16 cellular contexts compared by ENCODE assay signal in the genomic region with DNA sequence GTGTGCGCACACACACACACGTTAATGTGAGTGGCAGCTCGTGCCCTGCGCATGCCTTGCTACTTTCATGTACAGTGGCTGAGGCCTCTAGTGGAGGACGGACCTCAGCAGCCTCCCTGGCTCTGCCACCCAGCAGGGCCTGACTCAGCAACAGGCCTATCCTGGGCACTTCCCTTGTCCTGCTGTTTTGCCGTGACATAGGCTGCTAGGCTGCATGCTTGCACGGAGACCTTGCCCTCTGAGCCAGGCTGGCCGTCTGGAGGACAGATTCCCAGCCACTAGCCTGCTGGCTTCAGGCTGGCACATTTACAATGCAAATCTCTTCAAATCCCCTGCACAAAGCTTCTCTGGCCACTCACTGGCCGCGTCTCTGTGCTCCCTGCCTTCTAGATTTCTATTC. TPM values are rescaled to one million over a fixed set of nuclear protein-coding genes. Genes with fewer than 3 reads are reported as not detected.
A peak's percentile ranks its signal among the peaks of the same experiment; 100 is the strongest.
DNase-seq lines count a peak whose midpoint lies in the region; ATAC-seq and TF ChIP-seq lines count a peak whose summit lies in the region.
"Had no signal": no experiment of that assay in that cellular context is flagged by ENCODE, and none has a peak within 500 bp of the region (broad histone marks: within the 10 kb centered on the region; RNA-seq: fewer than 3 reads in every experiment).

No MANE protein-coding gene starts in this region.

- no peak overlapping the region for H3K9ac ChIP-seq in trophoblast cell (ENCODE audit: low read length)

- H4K12ac ChIP-seq in trophoblast cell (ENCODE audit: low read depth, low read length) = no peak overlapping the region

- no peak overlapping the region for H3K14ac ChIP-seq in trophoblast cell (ENCODE audit: low read length)

- no peak overlapping the region for H4K91ac ChIP-seq in trophoblast cell (ENCODE audit: low read depth, low read length)

- H3K18ac ChIP-seq in trophoblast cell (ENCODE audit: low read length) = no peak overlapping the region

- no peak overlapping the region for H2AFZ ChIP-seq in trophoblast cell (ENCODE audit: insufficient read depth, low read length, poor library complexity)

- WGBS in trophoblast cell (ENCODE audit: extremely low coverage, insufficient coverage, insufficient read length) = no CpG with 5 or more reads among the region's 10 CpGs
- WGBS in testis, 2 donors = 84 to 88% methylated on average over 6 to 10 of the region's 10 CpGs

- H3K4me1 Mint-ChIP-seq in T-helper 1 cell treated with Interleukin-12 subunit alpha and Interleukin-12 subunit beta and Interleukin-4 antibody, amounts not matched to agents 30 μg/mL and 1 μg/mL, for 36 hours (ENCODE audit: low read depth) = peaks cover 33% of the 10 kb centered on the region
- peaks cover 4% of the 10 kb centered on the region for H3K4me1 Mint-ChIP-seq in nephron progenitor cell

- H3K27ac Mint-ChIP-seq in T-helper 1 cell treated with Interleukin-12 subunit alpha and Interleukin-12 subunit beta and Interleukin-4 antibody, amounts not matched to agents 30 μg/mL and 1 μg/mL, for 36 hours = no peak overlapping the region
- peak overlapping the region; percentile 9 for H3K27ac Mint-ChIP-seq in nephron progenitor cell
- H3K27ac Mint-ChIP-seq: activated B cell treated with CpG ODN at 0.5 μM for 24 hours; dendritic cell treated with granulocyte-macrophage colony-stimulating factor and Interleukin-4, amounts not matched to agents 40 ng/mL and 50 ng/mL, for 4 days had no signal

- H3K79me2 ChIP-seq in trophoblast cell (ENCODE audit: control insufficient read depth, insufficient read depth, low read length, poor library complexity) = no peaks in the 10 kb centered on the region

- peak overlapping the region; percentile 18 for H3K4me3 Mint-ChIP-seq in T-helper 1 cell treated with Interleukin-12 subunit alpha and Interleukin-12 subunit beta and Interleukin-4 antibody, amounts not matched to agents 30 μg/mL and 1 μg/mL, for 36 hours
- no peak overlapping the region for H3K4me3 Mint-ChIP-seq in nephron progenitor cell
- H3K4me3 Mint-ChIP-seq: activated B cell treated with CpG ODN at 0.5 μM for 24 hours; dendritic cell treated with granulocyte-macrophage colony-stimulating factor and Interleukin-4, amounts not matched to agents 40 ng/mL and 50 ng/mL, for 4 days had no signal

- H2BK12ac ChIP-seq in trophoblast cell (ENCODE audit: low read length) = no peak overlapping the region

- H3K4me1 ChIP-seq in effector memory CD4-positive, alpha-beta T cell (ENCODE audit: control insufficient read depth, insufficient read depth, low read length, poor library complexity, severe bottlenecking) = peaks cover 29% of the 10 kb centered on the region
- H3K4me1 ChIP-seq in trophoblast cell (ENCODE audit: control insufficient read depth in 1 of 2, insufficient read depth in 2 of 2, low read length in 2 of 2) = no peaks in the 10 kb centered on the region
- H3K4me1 ChIP-seq in testis = peaks cover 2% of the 10 kb centered on the region
- H3K4me1 ChIP-seq: ascending aorta had no signal

- peak overlapping the region; percentile 6 for H3K27ac ChIP-seq in effector memory CD4-positive, alpha-beta T cell (ENCODE audit: insufficient read depth, low read length, poor library complexity, severe bottlenecking)
- H3K27ac ChIP-seq in trophoblast cell (ENCODE audit: low read depth, low read length) (no peak overlapping the region), testis (no peak overlapping the region)
- H3K27ac ChIP-seq: ascending aorta had no signal

- intact Hi-C loops in testis (cut with DNase I; ENCODE audit: low total_unique reads) = no loop called here

- no peaks in the 10 kb centered on the region for H3K27me3 ChIP-seq in effector memory CD4-positive, alpha-beta T cell (replicated peaks; ENCODE audit: control insufficient read depth, insufficient read depth, low read length, poor library complexity, severe bottlenecking)
- H3K27me3 ChIP-seq in trophoblast cell (ENCODE audit: insufficient read depth, low read length) (no peaks in the 10 kb centered on the region), testis (no peaks in the 10 kb centered on the region)
- H3K27me3 ChIP-seq: ascending aorta had no signal

- no peak for TF ChIP-seq POLR2A in testis (IDR thresholded peaks at IDR 0.05)

- H3K4me3 ChIP-seq in effector memory CD4-positive, alpha-beta T cell (ENCODE audit: insufficient read depth, low read depth, low read length, poor library complexity, severe bottlenecking) = no peak overlapping the region
- H3K4me3 ChIP-seq in trophoblast cell (ENCODE audit: low read depth, low read length) (no peak overlapping the region), testis (no peak overlapping the region)
- H3K4me3 ChIP-seq: ascending aorta had no signal

- TF ChIP-seq CTCF in nephron progenitor cell (IDR thresholded peaks at IDR 0.05) (no peak), testis (IDR thresholded peaks at IDR 0.05) (no peak)

- H3K79me1 ChIP-seq in trophoblast cell (ENCODE audit: low read length) = no peaks in the 10 kb centered on the region

- no peaks in the 10 kb centered on the region for H3K9me3 ChIP-seq in effector memory CD4-positive, alpha-beta T cell (ENCODE audit: control insufficient read depth, low read length)
- H3K9me3 ChIP-seq in trophoblast cell (ENCODE audit: insufficient read depth, low read depth, low read length) (no peaks in the 10 kb centered on the region), testis (no peaks in the 10 kb centered on the region)
- H3K9me3 ChIP-seq: ascending aorta had no signal

- no peak overlapping the region for H4K8ac ChIP-seq in trophoblast cell (ENCODE audit: low read depth, low read length)

- H3K9me3 Mint-ChIP-seq in T-helper 1 cell treated with Interleukin-12 subunit alpha and Interleukin-12 subunit beta and Interleukin-4 antibody, amounts not matched to agents 30 μg/mL and 1 μg/mL, for 36 hours = no peaks in the 10 kb centered on the region
- no peaks in the 10 kb centered on the region for H3K9me3 Mint-ChIP-seq in nephron progenitor cell
- H3K9me3 Mint-ChIP-seq: activated B cell treated with CpG ODN at 0.5 μM for 24 hours; dendritic cell treated with granulocyte-macrophage colony-stimulating factor and Interleukin-4, amounts not matched to agents 40 ng/mL and 50 ng/mL, for 4 days had no signal

- no peak overlapping the region for H3K4me2 ChIP-seq in trophoblast cell (ENCODE audit: low read length)

- no peak overlapping the region for H2AK5ac ChIP-seq in trophoblast cell (ENCODE audit: low read length)

- no peak for DNase-seq in T-helper 1 cell
- peak; percentile 80 for DNase-seq in NCI-H82 (lab: John Stamatoyannopoulos, UW)
- DNase-seq in effector memory CD4-positive, alpha-beta T cell = no peak
- DNase-seq in nephron progenitor cell = no peak
- DNase-seq in trophoblast cell = no peak
- no peak for DNase-seq in testis
- DNase-seq: 8988T, activated B cell treated with CpG ODN at 0.5 μM for 24 hours, GDM1, Kasumi-1, NCI-H1436, NCI-H446 had no signal

- no peak overlapping the region for H3K4ac ChIP-seq in trophoblast cell (ENCODE audit: low read depth, low read length)

- peaks cover 55% of the 10 kb centered on the region for H3K36me3 ChIP-seq in effector memory CD4-positive, alpha-beta T cell (ENCODE audit: control insufficient read depth, insufficient read depth, low read length)
- H3K36me3 ChIP-seq in trophoblast cell (ENCODE audit: control insufficient read depth in 1 of 2, insufficient read depth in 2 of 2, low read length in 2 of 2) = peaks cover 6 to 15% of the 10 kb centered on the region in 2 experiments
- no peaks in the 10 kb centered on the region for H3K36me3 ChIP-seq in testis (ENCODE audit: low read depth, missing control alignments)

- H2BK120ac ChIP-seq in trophoblast cell (ENCODE audit: insufficient read depth, low read length, poor library complexity) = no peak overlapping the region

- no peak overlapping the region for H2BK5ac ChIP-seq in trophoblast cell (ENCODE audit: low read depth, low read length, poor library complexity)

- no peaks in the 10 kb centered on the region for H3K27me3 Mint-ChIP-seq in T-helper 1 cell treated with Interleukin-12 subunit alpha and Interleukin-12 subunit beta and Interleukin-4 antibody, amounts not matched to agents 30 μg/mL and 1 μg/mL, for 36 hours (ENCODE audit: low read depth)
- H3K27me3 Mint-ChIP-seq in nephron progenitor cell (ENCODE audit: low read depth, poor library complexity) = no peaks in the 10 kb centered on the region
- H3K27me3 Mint-ChIP-seq: activated B cell treated with CpG ODN at 0.5 μM for 24 hours; dendritic cell treated with granulocyte-macrophage colony-stimulating factor and Interleukin-4, amounts not matched to agents 40 ng/mL and 50 ng/mL, for 4 days had no signal

- H3K23ac ChIP-seq in trophoblast cell (ENCODE audit: low read length) = no peak overlapping the region

- ATAC-seq in HG02763 (IDR thresholded peaks at IDR 0.05; ENCODE audit: unreplicated experiment) = no peak

- H3K36me3 Mint-ChIP-seq in T-helper 1 cell treated with Interleukin-12 subunit alpha and Interleukin-12 subunit beta and Interleukin-4 antibody, amounts not matched to agents 30 μg/mL and 1 μg/mL, for 36 hours (ENCODE audit: low read depth) = peaks cover 52% of the 10 kb centered on the region
- peaks cover 7% of the 10 kb centered on the region for H3K36me3 Mint-ChIP-seq in nephron progenitor cell (ENCODE audit: low read depth)

RNA-seq across cellular contexts. Expression of gene RNF213, which starts 9.5 kb away (rescaled TPM):
- polyA plus RNA-seq in trophoblast cell (2013) = 16.7 and 17.1 TPM in 2 replicates
- 10 to 100 TPM; 66.9 to 68.9 TPM for total RNA-seq in testis
- polyA plus RNA-seq in testis (ENCODE audit: insufficient read depth, low read depth, low replicate concordance) = 25.3 TPM

RNA-seq across cellular contexts. Expression of gene SLC26A11, which starts 49.9 kb away (rescaled TPM):
- polyA plus RNA-seq in trophoblast cell (2013) = 18.0 and 19.3 TPM in 2 replicates
- 10 to 100 TPM; 16.9 to 19.0 TPM for total RNA-seq in testis
- 8.4 TPM for polyA plus RNA-seq in testis (ENCODE audit: insufficient read depth, low read depth, low replicate concordance)

RNA-seq across cellular contexts. Expression of gene SGSH, which starts 50.0 kb away (rescaled TPM):
- 12.4 and 13.7 TPM in 2 replicates for polyA plus RNA-seq in trophoblast cell (2013)
- total RNA-seq in testis = 10 to 100 TPM; 29.7 to 50.3 TPM
- 19.8 TPM for polyA plus RNA-seq in testis (ENCODE audit: insufficient read depth, low read depth, low replicate concordance)
